Comparison of ENCODE assay signal across 8 cellular contexts in genomic region chr10:91340613-91341362, GRCh38.
DNase-seq lines count a peak whose midpoint lies in the region; ATAC-seq and TF ChIP-seq lines count a peak whose summit lies in the region.
"Had no signal": no experiment of that assay in that cellular context is flagged by ENCODE, and none has a peak within 500 bp of the region (broad histone marks: within the 10 kb centered on the region; RNA-seq: fewer than 3 reads in every experiment).

No MANE protein-coding gene starts in this region.

- peak overlapping the region; percentile 32; the same call in 1 of the 2 replicates for H3K18ac ChIP-seq in IMR-90 (ENCODE audit: low read depth, low read length)

- H2AFZ ChIP-seq in IMR-90 (replicated peaks; ENCODE audit: low read length, poor library complexity): peak overlapping the region; percentile 3

- H3K4me2 ChIP-seq in IMR-90 (ENCODE audit: low read depth, low read length): peak overlapping the region; percentile 36; the same call in 1 of the 2 replicates

- no peaks in the 10 kb centered on the region for H3K9me3 ChIP-seq in IMR-90 (ENCODE audit: control insufficient read depth, insufficient read depth, low read length)
- H3K9me3 ChIP-seq: body of pancreas had no signal

- H3K23ac ChIP-seq in IMR-90 (ENCODE audit: low read depth, low read length): no peak overlapping the region

- peak overlapping the region in 1 of 2 experiments; percentile 39; a peak in 1 of 4 replicates for H4K8ac ChIP-seq in IMR-90 (ENCODE audit: low read depth in 2 of 2, low read length in 2 of 2)

- H3K14ac ChIP-seq in IMR-90 (replicated peaks; ENCODE audit: low read depth, low read length): no peak overlapping the region

- H4K20me1 ChIP-seq in IMR-90 (ENCODE audit: insufficient read depth, low read length): no peaks in the 10 kb centered on the region

- POLR2A ChIA-PET in IMR-90 (lab: Charles Lee; ENCODE audit: unreplicated experiment): no interaction called here

- H3K36me3 ChIP-seq in IMR-90 (ENCODE audit: control insufficient read depth, insufficient read depth, low read length): no peaks in the 10 kb centered on the region

- H2AK5ac ChIP-seq in IMR-90 (ENCODE audit: low read depth, low read length): no peak overlapping the region

- H3K9me1 ChIP-seq in IMR-90 (ENCODE audit: insufficient read depth, low read length): peaks cover 3% of the 10 kb centered on the region; the same call in 1 of the 2 replicates

- intact Hi-C loops in IMR-90 (cut with micrococcal nuclease): no loop called here

- DNase-seq in IMR-90 (peak; percentile 94), RKO (ENCODE audit: low spot score) (peak; percentile 98), foreskin keratinocyte (peak; percentile 92 to 97), smooth muscle cell of the brain vasculature (ENCODE audit: low read depth, low spot score) (peak; percentile 33)
- DNase-seq in stimulated activated CD4-positive, alpha-beta T cell treated with anti-CD3 and anti-CD28 coated beads, Interleukin-4, amount 100 ng/mL, for 24 hours: no peak
- DNase-seq: body of pancreas had no signal

- no peak for TF ChIP-seq POLR2A in IMR-90 (IDR thresholded peaks at IDR 0.05; ENCODE audit: low read depth, low read length)

- no peak overlapping the region for H2BK20ac ChIP-seq in IMR-90 (ENCODE audit: low read depth, low read length)

- no peak for TF ChIP-seq CTCF in IMR-90 (conservative IDR thresholded peaks at IDR 0.05; ENCODE audit: low read depth, low read length)
- TF ChIP-seq CTCF in foreskin keratinocyte (conservative IDR thresholded peaks at IDR 0.05): no peak

- peak overlapping the region; percentile 5; the same call in 1 of the 2 replicates for H3K4ac ChIP-seq in IMR-90 (ENCODE audit: low read depth, low read length)

- in situ Hi-C loops in IMR-90 (cut with MboI; ENCODE audit: low sequenced_read_pairs): no loop called here

- H2BK15ac ChIP-seq in IMR-90 (ENCODE audit: low read depth, low read length): no peak overlapping the region

- H4K91ac ChIP-seq in IMR-90 (ENCODE audit: insufficient read depth, low read depth, low read length): no peak overlapping the region

- H3K27me3 ChIP-seq in IMR-90 (ENCODE audit: control insufficient read depth, insufficient read depth, low read length): no peaks in the 10 kb centered on the region; the same call in 1 of the 2 replicates
- no peaks in the 10 kb centered on the region for H3K27me3 ChIP-seq in foreskin keratinocyte
- H3K27me3 ChIP-seq: body of pancreas had no signal

- H2AK9ac ChIP-seq in IMR-90 (replicated peaks; ENCODE audit: low read depth, low read length, poor library complexity): no peak overlapping the region

- WGBS in IMR-90 (ENCODE audit: extremely low coverage in 2 of 2, insufficient read length in 1 of 2), 2 experiments: 100% methylated on average over 1 of the region's 8 CpGs; no CpG with 5 or more reads in 1 of the 2 experiments

- ATAC-seq in IMR-90 (ENCODE audit: low read depth) (peak; percentile 92), foreskin keratinocyte (peak; percentile 99), GM21737 (IDR thresholded peaks at IDR 0.05; ENCODE audit: unreplicated experiment) (no peak), GM21515 (IDR thresholded peaks at IDR 0.05; ENCODE audit: unreplicated experiment) (no peak)
- ATAC-seq: body of pancreas had no signal

- H2BK5ac ChIP-seq in IMR-90 (ENCODE audit: low read depth, low read length, poor library complexity, severe bottlenecking): peak overlapping the region; percentile 27

- TF ChIP-seq RAD21 in IMR-90 (IDR thresholded peaks at IDR 0.05; ENCODE audit: low read length): no peak

- 0 out of 2 replicates have a peak overlapping the region, but pooled peaks have one; percentile 0 for H2BK120ac ChIP-seq in IMR-90 (ENCODE audit: low read depth, low read length)

- dilution Hi-C loops in IMR-90 (cut with HindIII; ENCODE audit: low sequenced_read_pairs, unreplicated experiment): no loop called here

- H3K27ac ChIP-seq in IMR-90 (ENCODE audit: insufficient read depth, low read length) (no peak overlapping the region), foreskin keratinocyte (peak overlapping the region; percentile 42)
- H3K27ac ChIP-seq: body of pancreas had no signal

- H3K79me1 ChIP-seq in IMR-90 (ENCODE audit: low read depth in 1 of 2, low read length in 2 of 2): no peaks in the 10 kb centered on the region

- H3K4me3 ChIP-seq in IMR-90 (ENCODE audit: insufficient read depth, low read depth, low read length): no peak overlapping the region
- H3K4me3 ChIP-seq: body of pancreas had no signal

- no peak overlapping the region for H4K5ac ChIP-seq in IMR-90 (ENCODE audit: low read depth, low read length)

- BruUV-seq in IMR-90 (replicated peaks; lab: Mats Ljungman, UMichigan): no TSS peak

- no peak overlapping the region for H3K9ac ChIP-seq in IMR-90 (ENCODE audit: low read depth, low read length)

- peaks cover 5% of the 10 kb centered on the region for H3K4me1 ChIP-seq in IMR-90 (ENCODE audit: control insufficient read depth, insufficient read depth, low read length)
- H3K4me1 ChIP-seq in foreskin keratinocyte: peaks cover 13% of the 10 kb centered on the region
- H3K4me1 ChIP-seq: body of pancreas had no signal

- CTCF ChIA-PET in IMR-90 (lab: Yijun Ruan, JAX): interaction anchor here (1.0 to 1.4 kb wide), 2 partner anchors 15 to 42 kb away, joined by 4 to 6 read pairs; no protein-coding TSS in a partner anchor

- no peak overlapping the region for H3K56ac ChIP-seq in IMR-90 (ENCODE audit: extremely low read depth, insufficient read depth, low read length)

TF ChIP-seq in IMR-90, 13 proteins besides CTCF, POLR2A, EP300 and RAD21:
- peak; percentile 54 for TF ChIP-seq MAFK (IDR thresholded peaks at IDR 0.05; ENCODE audit: low read depth, low read length)
- peak; percentile 80 for TF ChIP-seq FOS (IDR thresholded peaks at IDR 0.05; ENCODE audit: low read depth, low read length)
- TF ChIP-seq CEBPB (IDR thresholded peaks at IDR 0.05; ENCODE audit: low read depth, low read length): peak; percentile 65
- TF ChIP-seq MXI1 (IDR thresholded peaks at IDR 0.05; ENCODE audit: borderline replicate concordance, low read depth, low read length): no peak
- TF ChIP-seq MAZ (IDR thresholded peaks at IDR 0.05; ENCODE audit: borderline replicate concordance, low read depth, low read length): no peak
- TF ChIP-seq RCOR1 (IDR thresholded peaks at IDR 0.05; ENCODE audit: insufficient replicate concordance, low read length): peak; percentile 98
- 0 out of 2 replicates have a peak, but pooled peaks have one; percentile 4 for TF ChIP-seq SMC3 (IDR thresholded peaks at IDR 0.05; ENCODE audit: low read depth, low read length)
- no peak for TF ChIP-seq CHD1 (IDR thresholded peaks at IDR 0.05; ENCODE audit: low read depth, low read length)
- peak; percentile 69 for TF ChIP-seq BHLHE40 (IDR thresholded peaks at IDR 0.05; ENCODE audit: low read depth, low read length)

Comparison
In these comparisons a context has a peak if more than half of its experiments do, and no peak if none do; other contexts are left out.
1. ATAC-seq: peak in IMR-90 (single experiment) and foreskin keratinocyte (single experiment); none in GM21737 (single experiment) and GM21515 (single experiment).